10 cellular contexts compared by ENCODE assay signal in genomic region chr3:15556512-15556911, GRCh38. TPM values are rescaled to one million over a fixed set of nuclear protein-coding genes. Genes with fewer than 3 reads are reported as not detected.
DNase-seq lines count a peak whose midpoint lies in the region; ATAC-seq and TF ChIP-seq lines count a peak whose summit lies in the region.
"Had no signal": no experiment of that assay in that cellular context is flagged by ENCODE, and none has a peak within 500 bp of the region (broad histone marks: within the 10 kb centered on the region; RNA-seq: fewer than 3 reads in every experiment).

No MANE protein-coding gene starts in this region.

- H3K4me2 ChIP-seq in osteoblast (ENCODE audit: insufficient read depth, low read length): no peak overlapping the region

- CTCF ChIA-PET in activated CD8-positive, alpha-beta T cell treated with anti-CD3 and anti-CD28 coated beads for 36 hours (lab: Charles Lee): interaction anchor here (0.6 to 3.4 kb wide), 30 partner anchors 9 to 447 kb away, joined by 3 to 22 read pairs (median 4); partner anchors contain the start of genes CAPN7, EAF1 and METTL6

- no peak overlapping the region for H2AFZ ChIP-seq in osteoblast (ENCODE audit: low read length)

- peak overlapping the region; percentile 20 to 35 for H3K4me3 Mint-ChIP-seq in CD14-positive monocyte
- H3K4me3 Mint-ChIP-seq in activated CD8-positive, alpha-beta T cell treated with anti-CD3 and anti-CD28 coated beads for 36 hours: no peak overlapping the region
- H3K4me3 Mint-ChIP-seq: naive thymus-derived CD8-positive, alpha-beta T cell had no signal

- no peak overlapping the region for H3K27ac ChIP-seq in osteoblast (ENCODE audit: low read depth, low read length)

- H3K9me3 Mint-ChIP-seq in CD14-positive monocyte: no peaks in the 10 kb centered on the region
- no peaks in the 10 kb centered on the region for H3K9me3 Mint-ChIP-seq in activated CD8-positive, alpha-beta T cell treated with anti-CD3 and anti-CD28 coated beads for 36 hours
- H3K9me3 Mint-ChIP-seq: naive thymus-derived CD8-positive, alpha-beta T cell had no signal

- peaks cover 12% of the 10 kb centered on the region for H3K36me3 ChIP-seq in osteoblast (ENCODE audit: insufficient read depth, low read length)

- TF ChIP-seq CTCF in CD14-positive monocyte (IDR thresholded peaks at IDR 0.05) (no peak), osteoblast (IDR thresholded peaks at IDR 0.05; ENCODE audit: extremely low read depth, low read depth, low read length) (no peak)
- no peak for TF ChIP-seq CTCF in activated CD8-positive, alpha-beta T cell treated with anti-CD3 and anti-CD28 coated beads for 36 hours (IDR thresholded peaks at IDR 0.05)

- no peaks in the 10 kb centered on the region for H3K27me3 ChIP-seq in osteoblast (ENCODE audit: insufficient read depth, low read length)

- H3K4me3 ChIP-seq in osteoblast (ENCODE audit: insufficient read depth, low read length): no peak overlapping the region

- ATAC-seq in HG03095 (IDR thresholded peaks at IDR 0.05; ENCODE audit: unreplicated experiment): peak; percentile 90
- ATAC-seq in activated CD8-positive, alpha-beta T cell treated with anti-CD3 and anti-CD28 coated beads for 36 hours: peak; percentile 57

- peaks cover 26 to 27% of the 10 kb centered on the region in 2 donors for H3K36me3 Mint-ChIP-seq in CD14-positive monocyte
- H3K36me3 Mint-ChIP-seq in activated CD8-positive, alpha-beta T cell treated with anti-CD3 and anti-CD28 coated beads for 36 hours (ENCODE audit: low read depth): peaks cover 1% of the 10 kb centered on the region

- H4K20me1 ChIP-seq in osteoblast (ENCODE audit: insufficient read depth, low read length): no peaks in the 10 kb centered on the region

- H3K9me3 ChIP-seq in osteoblast (ENCODE audit: low read depth, low read length): no peaks in the 10 kb centered on the region

- DNase-seq in CD14-positive monocyte (ENCODE audit: low spot score) (no peak), GM19240 (ENCODE audit: insufficient read length, low spot score) (peak; percentile 8), NCI-H446 treated with DMSO at 0.1 percent for 48 hours (lab: John Stamatoyannopoulos, UW) (no peak), osteoblast (ENCODE audit: insufficient read length, low spot score, missing footprints) (no peak), NCI-H128 (lab: John Stamatoyannopoulos, UW; ENCODE audit: unreplicated experiment) (no peak)
- DNase-seq in activated CD8-positive, alpha-beta T cell treated with anti-CD3 and anti-CD28 coated beads for 36 hours: no peak
- DNase-seq in activated CD4-positive, alpha-beta T cell treated with anti-CD3 and anti-CD28 coated beads, Interleukin-2, amount 50 U/mL, for 4 hours: no peak
- DNase-seq: DMS79; naive thymus-derived CD8-positive, alpha-beta T cell had no signal

- H3K4me1 Mint-ChIP-seq in CD14-positive monocyte: peaks cover 29% of the 10 kb centered on the region
- H3K4me1 Mint-ChIP-seq in activated CD8-positive, alpha-beta T cell treated with anti-CD3 and anti-CD28 coated beads for 36 hours (ENCODE audit: low read depth): peaks cover 17% of the 10 kb centered on the region

- H3K27ac Mint-ChIP-seq in CD14-positive monocyte: peak overlapping the region; percentile 92 to 98 (median 97)
- H3K27ac Mint-ChIP-seq in activated CD8-positive, alpha-beta T cell treated with anti-CD3 and anti-CD28 coated beads for 36 hours: peak overlapping the region; percentile 67

- no peaks in the 10 kb centered on the region for H3K4me1 ChIP-seq in osteoblast (ENCODE audit: insufficient read depth, low read length)

- no peaks in the 10 kb centered on the region for H3K79me2 ChIP-seq in osteoblast (ENCODE audit: insufficient read depth, low read length)

- intact Hi-C loops in CD14-positive monocyte (cut with micrococcal nuclease): loop anchor here (2.0 to 10.0 kb wide), 6 partner anchors 112 to 352 kb away; partner anchors contain the start of genes CAPN7 (in 1 of the 2), EAF1 (in 1 of the 2), METTL6 (in 1 of the 2) and SH3BP5 (in 1 of the 2)
- intact Hi-C loops in activated CD8-positive, alpha-beta T cell treated with anti-CD3 and anti-CD28 coated beads for 36 hours (cut with micrococcal nuclease): loop anchor here (5.0 kb wide), 3 partner anchors 59 to 284 kb away; partner anchors contain the start of genes EAF1 and METTL6

- peaks cover 0 to 2% (median 0%) of the 10 kb centered on the region in 3 donors for H3K27me3 Mint-ChIP-seq in CD14-positive monocyte (ENCODE audit: low read depth in 3 of 3)
- no peaks in the 10 kb centered on the region for H3K27me3 Mint-ChIP-seq in activated CD8-positive, alpha-beta T cell treated with anti-CD3 and anti-CD28 coated beads for 36 hours
- H3K27me3 Mint-ChIP-seq: naive thymus-derived CD8-positive, alpha-beta T cell had no signal

- POLR2A ChIA-PET in activated CD8-positive, alpha-beta T cell treated with anti-CD3 and anti-CD28 coated beads for 36 hours (lab: Charles Lee): interaction anchor here (0.7 to 1.6 kb wide), 3 partner anchors 21 to 129 kb away, joined by 3 to 4 read pairs (median 3); no protein-coding TSS in a partner anchor

RNA-seq across cellular contexts. Expression of gene COLQ, which starts 35.0 kb away (rescaled TPM):
- polyA plus RNA-seq in CD14-positive monocyte: under 1 TPM; 0.23 to 0.73 TPM
- total RNA-seq in activated CD8-positive, alpha-beta T cell treated with anti-CD3 and anti-CD28 coated beads for 36 hours: 1 to 10 TPM; 2.3 to 2.9 TPM
- total RNA-seq in osteoblast: 1.4 and 1.5 TPM in 2 replicates

RNA-seq across cellular contexts. Expression of gene HACL1, which starts 44.9 kb away (rescaled TPM):
- 10 to 100 TPM; 22.3 to 27.2 TPM for polyA plus RNA-seq in CD14-positive monocyte
- 10 to 100 TPM; 23.6 to 32.0 TPM for total RNA-seq in activated CD8-positive, alpha-beta T cell treated with anti-CD3 and anti-CD28 coated beads for 36 hours
- total RNA-seq in osteoblast: 31.5 and 34.7 TPM in 2 replicates

RNA-seq across cellular contexts. Expression of gene BTD, which starts 45.0 kb away (rescaled TPM):
- 10 to 100 TPM; 19.3 to 24.0 TPM for polyA plus RNA-seq in CD14-positive monocyte
- 1 to 10 TPM; 3.8 to 4.0 TPM for total RNA-seq in activated CD8-positive, alpha-beta T cell treated with anti-CD3 and anti-CD28 coated beads for 36 hours
- total RNA-seq in osteoblast: 31.1 and 34.5 TPM in 2 replicates
